ENCODE assay signal across 9 cellular contexts in genomic region chr17:48671697-48672171, GRCh38. TPM values are rescaled to one million over a fixed set of nuclear protein-coding genes. Genes with fewer than 3 reads are reported as not detected.
DNase-seq lines count a peak whose midpoint lies in the region; ATAC-seq and TF ChIP-seq lines count a peak whose summit lies in the region.
"Had no signal": no experiment of that assay in that cellular context is flagged by ENCODE, and none has a peak within 500 bp of the region (broad histone marks: within the 10 kb centered on the region; RNA-seq: fewer than 3 reads in every experiment).

No MANE protein-coding gene starts in this region.

- 2 to 4% (median 3%) methylated on average over 14 to 15 of the region's 15 CpGs for WGBS in heart left ventricle, 4 donors
- WGBS in trophoblast cell (ENCODE audit: extremely low coverage, insufficient coverage, insufficient read length): no CpG with 5 or more reads among the region's 15 CpGs
- 2 to 4% methylated on average over 15 of the region's 15 CpGs for WGBS in tibial nerve, 2 donors

- H4K12ac ChIP-seq in trophoblast cell (ENCODE audit: low read depth, low read length): peak overlapping the region; percentile 75

- H3K14ac ChIP-seq in trophoblast cell (ENCODE audit: low read length): peak overlapping the region; percentile 37

- TF ChIP-seq POLR2A in heart left ventricle (IDR thresholded peaks at IDR 0.05) (no peak), tibial nerve (IDR thresholded peaks at IDR 0.05) (no peak)

- H3K18ac ChIP-seq in trophoblast cell (ENCODE audit: low read length): no peak overlapping the region

- H3K27me3 Mint-ChIP-seq in activated naive CD8-positive, alpha-beta T cell treated with anti-CD3 and anti-CD28 coated beads, Interleukin-2, amount 10 ng/mL, durations not matched to agents 7 days and 5 days: peaks cover 56% of the 10 kb centered on the region

- H2BK12ac ChIP-seq in trophoblast cell (ENCODE audit: low read length): peak overlapping the region; percentile 64

- H3K27ac ChIP-seq in DND-41 (ENCODE audit: low read length) (no peak overlapping the region), heart left ventricle (no peak overlapping the region), trophoblast cell (ENCODE audit: low read depth, low read length) (no peak overlapping the region), tibial nerve (peak overlapping the region in 2 of 4 donors; percentile 8 to 36)

- H4K20me1 ChIP-seq in DND-41 (ENCODE audit: insufficient read depth, low read length): no peaks in the 10 kb centered on the region

- H3K4me1 ChIP-seq in DND-41 (ENCODE audit: insufficient read depth, low read length) (peaks cover 3% of the 10 kb centered on the region; the same call in 1 of the 2 replicates), heart left ventricle (peaks cover 0 to 11% (median 4%) of the 10 kb centered on the region in 12 donors), trophoblast cell (ENCODE audit: control insufficient read depth in 1 of 2, insufficient read depth in 2 of 2, low read length in 2 of 2) (peaks cover 0 to 4% of the 10 kb centered on the region in 2 experiments), tibial nerve (peaks cover 0 to 10% (median 0%) of the 10 kb centered on the region in 4 donors)

- POLR2A ChIA-PET in activated naive CD8-positive, alpha-beta T cell treated with anti-CD3 and anti-CD28 coated beads, Interleukin-2, amount 10 ng/mL, durations not matched to agents 7 days and 5 days (lab: Charles Lee): no interaction called here

- H3K9me3 Mint-ChIP-seq in activated naive CD8-positive, alpha-beta T cell treated with anti-CD3 and anti-CD28 coated beads, Interleukin-2, amount 10 ng/mL, durations not matched to agents 7 days and 5 days: no peaks in the 10 kb centered on the region

- peak overlapping the region; percentile 46 for H3K4ac ChIP-seq in trophoblast cell (ENCODE audit: low read depth, low read length)

- no peak overlapping the region for H3K23ac ChIP-seq in trophoblast cell (ENCODE audit: low read length)

- H3K27me3 ChIP-seq in DND-41 (ENCODE audit: insufficient read depth, low read length, poor library complexity): peaks cover 6% of the 10 kb centered on the region
- H3K27me3 ChIP-seq in heart left ventricle: peaks cover 0 to 78% (median 33%) of the 10 kb centered on the region in 9 donors
- H3K27me3 ChIP-seq in trophoblast cell (ENCODE audit: insufficient read depth, low read length): no peaks in the 10 kb centered on the region
- peaks cover 0 to 50% of the 10 kb centered on the region in 2 donors for H3K27me3 ChIP-seq in tibial nerve

- H3K9me3 ChIP-seq in DND-41 (ENCODE audit: insufficient read depth, low read length, severe bottlenecking) (no peaks in the 10 kb centered on the region), heart left ventricle (no peaks in the 10 kb centered on the region), trophoblast cell (ENCODE audit: insufficient read depth, low read depth, low read length) (peaks cover 2% of the 10 kb centered on the region), tibial nerve (no peaks in the 10 kb centered on the region)

- H3K79me2 ChIP-seq in DND-41 (ENCODE audit: insufficient read depth, low read length) (no peaks in the 10 kb centered on the region), trophoblast cell (ENCODE audit: control insufficient read depth, insufficient read depth, low read length, poor library complexity) (no peaks in the 10 kb centered on the region)

- H3K9ac ChIP-seq in DND-41 (ENCODE audit: low read depth, low read length): no peak overlapping the region
- no peak overlapping the region for H3K9ac ChIP-seq in trophoblast cell (ENCODE audit: low read length)

- H2AK5ac ChIP-seq in trophoblast cell (ENCODE audit: low read length): no peak overlapping the region

- H3K36me3 Mint-ChIP-seq in activated naive CD8-positive, alpha-beta T cell treated with anti-CD3 and anti-CD28 coated beads, Interleukin-2, amount 10 ng/mL, durations not matched to agents 7 days and 5 days: no peaks in the 10 kb centered on the region

- intact Hi-C loops in heart left ventricle (cut with DNase I): loop anchor here in 8 of 10 donors (1.0 to 10.0 kb wide), 7 partner anchors 120 to 366 kb away; no protein-coding TSS in a partner anchor

- DNase-seq in DND-41 (peak; percentile 64), LHCN-M2 (ENCODE audit: low read depth) (peak; percentile 70), SKM-1 treated with dmso at 0.1 percent for 144 hours (lab: John Stamatoyannopoulos, UW; ENCODE audit: unreplicated experiment) (peak; percentile 59), heart left ventricle (peak; percentile 65 to 84 (median 78)), trophoblast cell (peak; percentile 70 to 92), tibial nerve (ENCODE audit: low spot score in 2 of 2) (peak; percentile 71 to 86)
- peak; percentile 71 for DNase-seq in activated naive CD8-positive, alpha-beta T cell treated with anti-CD3 and anti-CD28 coated beads, Interleukin-2, amount 10 ng/mL, durations not matched to agents 7 days and 5 days

- H3K4me3 ChIP-seq in DND-41 (ENCODE audit: low read depth in 1 of 2, low read length in 2 of 2) (no peak overlapping the region), heart left ventricle (peak overlapping the region in 10 of 12 donors; percentile 15 to 41 (median 28)), trophoblast cell (ENCODE audit: low read depth, low read length) (no peak overlapping the region), tibial nerve (peak overlapping the region in 2 of 4 donors; percentile 20 to 38)

- no peak overlapping the region for H4K91ac ChIP-seq in trophoblast cell (ENCODE audit: low read depth, low read length)

- H3K4me1 Mint-ChIP-seq in activated naive CD8-positive, alpha-beta T cell treated with anti-CD3 and anti-CD28 coated beads, Interleukin-2, amount 10 ng/mL, durations not matched to agents 7 days and 5 days: peaks cover 6% of the 10 kb centered on the region

- H3K4me3 Mint-ChIP-seq in activated naive CD8-positive, alpha-beta T cell treated with anti-CD3 and anti-CD28 coated beads, Interleukin-2, amount 10 ng/mL, durations not matched to agents 7 days and 5 days: peak overlapping the region; percentile 59

- H2AFZ ChIP-seq in DND-41 (ENCODE audit: low read depth, low read length) (peak overlapping the region; percentile 32), trophoblast cell (ENCODE audit: insufficient read depth, low read length, poor library complexity) (peak overlapping the region; percentile 78)

- H3K79me1 ChIP-seq in trophoblast cell (ENCODE audit: low read length): peaks cover 2% of the 10 kb centered on the region

- H2BK5ac ChIP-seq in trophoblast cell (ENCODE audit: low read depth, low read length, poor library complexity): peak overlapping the region; percentile 21

- no peak overlapping the region for H3K27ac Mint-ChIP-seq in activated naive CD8-positive, alpha-beta T cell treated with anti-CD3 and anti-CD28 coated beads, Interleukin-2, amount 10 ng/mL, durations not matched to agents 7 days and 5 days

- H3K4me2 ChIP-seq in DND-41 (ENCODE audit: insufficient read depth, low read length): peak overlapping the region; percentile 16; the same call in 1 of the 2 replicates
- peak overlapping the region; percentile 40 for H3K4me2 ChIP-seq in trophoblast cell (ENCODE audit: low read length)

- peak overlapping the region; percentile 33 for H2BK120ac ChIP-seq in trophoblast cell (ENCODE audit: insufficient read depth, low read length, poor library complexity)

- peak; percentile 89 for TF ChIP-seq CTCF in DND-41 (IDR thresholded peaks at IDR 0.05; ENCODE audit: borderline replicate concordance, extremely low read depth, low read length, poor library complexity, severe bottlenecking)
- TF ChIP-seq CTCF in heart left ventricle (IDR thresholded peaks at IDR 0.05): peak; percentile 79 to 92 (median 86)
- peak; percentile 67 to 93 (median 84) for TF ChIP-seq CTCF in tibial nerve (IDR thresholded peaks at IDR 0.05)

- ATAC-seq in DND-41 (ENCODE audit: insufficient read depth, low read depth) (peak; percentile 72), heart left ventricle (peak in 3 of 4 donors; percentile 70 to 79 (median 74)), HG02840 (IDR thresholded peaks at IDR 0.05; ENCODE audit: low FRiP score, unreplicated experiment) (no peak)
- ATAC-seq in activated naive CD8-positive, alpha-beta T cell treated with anti-CD3 and anti-CD28 coated beads, Interleukin-2, amount 10 ng/mL, durations not matched to agents 7 days and 5 days (ENCODE audit: low read depth): no peak

- no peaks in the 10 kb centered on the region for H3K36me3 ChIP-seq in DND-41 (ENCODE audit: insufficient read depth, low read length)
- no peaks in the 10 kb centered on the region for H3K36me3 ChIP-seq in heart left ventricle
- peaks cover 0 to 2% of the 10 kb centered on the region in 2 experiments for H3K36me3 ChIP-seq in trophoblast cell (ENCODE audit: control insufficient read depth in 1 of 2, insufficient read depth in 2 of 2, low read length in 2 of 2)
- no peaks in the 10 kb centered on the region for H3K36me3 ChIP-seq in tibial nerve

- peak overlapping the region; percentile 91 for H4K8ac ChIP-seq in trophoblast cell (ENCODE audit: low read depth, low read length)

- peak in 1 of 2 donors; percentile 20 for TF ChIP-seq EP300 in tibial nerve (IDR thresholded peaks at IDR 0.05)

RNA-seq across cellular contexts. Expression of gene HOXB9, which starts 45.6 kb away (rescaled TPM):
- total RNA-seq in LHCN-M2 (2014; rRNA removed) (3.6 and 5.1 TPM in 2 replicates), heart left ventricle (not detected), tibial nerve (under 1 TPM in 2 of 4 donors, not detected in 2; 0.21 to 0.30 TPM)
- 2.5 TPM for polyA plus RNA-seq in LHCN-M2 (2012)
- total RNA-seq in activated naive CD8-positive, alpha-beta T cell treated with anti-CD3 and anti-CD28 coated beads, Interleukin-2, amount 10 ng/mL, durations not matched to agents 7 days and 5 days: under 1 TPM; 0.11 to 0.23 TPM
- not detected for polyA plus RNA-seq in heart left ventricle
- polyA plus RNA-seq in trophoblast cell (2013): 0.99 and 1.1 TPM in 2 replicates
- total RNA-seq: pulmonary artery endothelial cell had no signal

RNA-seq across cellular contexts. Expression of gene PRAC1, which starts 50.6 kb away (rescaled TPM):
- total RNA-seq in LHCN-M2 (2014; rRNA removed) (not detected in 2 replicates), heart left ventricle (not detected), tibial nerve (not detected)
- not detected for polyA plus RNA-seq in LHCN-M2 (2012)
- total RNA-seq in activated naive CD8-positive, alpha-beta T cell treated with anti-CD3 and anti-CD28 coated beads, Interleukin-2, amount 10 ng/mL, durations not matched to agents 7 days and 5 days: not detected
- polyA plus RNA-seq in heart left ventricle: not detected
- polyA plus RNA-seq in trophoblast cell (2013): not detected in 2 replicates
- total RNA-seq: pulmonary artery endothelial cell had no signal

RNA-seq across cellular contexts. Expression of gene PRAC2, which starts 51.3 kb away (rescaled TPM):
- total RNA-seq in LHCN-M2 (2014; rRNA removed) (not detected in 2 replicates), heart left ventricle (not detected), tibial nerve (not detected)
- not detected for polyA plus RNA-seq in LHCN-M2 (2012)
- total RNA-seq in activated naive CD8-positive, alpha-beta T cell treated with anti-CD3 and anti-CD28 coated beads, Interleukin-2, amount 10 ng/mL, durations not matched to agents 7 days and 5 days: not detected
- polyA plus RNA-seq in heart left ventricle: not detected
- not detected in 2 replicates for polyA plus RNA-seq in trophoblast cell (2013)
- total RNA-seq: pulmonary artery endothelial cell had no signal

RNA-seq across cellular contexts. Expression of gene HOXB8, which starts 56.6 kb away (rescaled TPM):
- 22.9 and 23.5 TPM in 2 replicates for total RNA-seq in LHCN-M2 (2014; rRNA removed)
- polyA plus RNA-seq in LHCN-M2 (2012): 15.5 TPM
- not detected for total RNA-seq in activated naive CD8-positive, alpha-beta T cell treated with anti-CD3 and anti-CD28 coated beads, Interleukin-2, amount 10 ng/mL, durations not matched to agents 7 days and 5 days
- total RNA-seq in heart left ventricle: not detected
- not detected for polyA plus RNA-seq in heart left ventricle
- polyA plus RNA-seq in trophoblast cell (2013): 2.4 and 2.5 TPM in 2 replicates
- under 1 TPM in 2 of 4 donors, not detected in 2; 0.66 to 0.90 TPM for total RNA-seq in tibial nerve
- total RNA-seq: pulmonary artery endothelial cell had no signal

RNA-seq across cellular contexts. Expression of gene HOXB13, which starts 56.8 kb away (rescaled TPM):
- total RNA-seq in LHCN-M2 (2014; rRNA removed) (0.77 and 0.80 TPM in 2 replicates), heart left ventricle (not detected), tibial nerve (not detected)
- polyA plus RNA-seq in LHCN-M2 (2012): 0.92 TPM
- total RNA-seq in activated naive CD8-positive, alpha-beta T cell treated with anti-CD3 and anti-CD28 coated beads, Interleukin-2, amount 10 ng/mL, durations not matched to agents 7 days and 5 days: not detected
- not detected for polyA plus RNA-seq in heart left ventricle
- not detected in 2 replicates for polyA plus RNA-seq in trophoblast cell (2013)
- total RNA-seq: pulmonary artery endothelial cell had no signal

Comparison
In these comparisons a context has a peak if more than half of its experiments do, and no peak if none do; other contexts are left out.
1. ATAC-seq: peak in DND-41 (single experiment) and heart left ventricle (3 of 4); none in activated naive CD8-positive, alpha-beta T cell treated with anti-CD3 and anti-CD28 coated beads, Interleukin-2, amount 10 ng/mL, durations not matched to agents 7 days and 5 days (single experiment) and HG02840 (single experiment).
2. H3K4me3 ChIP-seq: peak in heart left ventricle (10 of 12); none in DND-41 (0 of 2) and trophoblast cell (single experiment).
3. Peak in every context shown above with its lines, with median percentiles within 50 percentile points of each other: DNase-seq and CTCF ChIP-seq.